ENCODE assay signal across 28 cellular contexts in genomic region chr5:157450024-157450423, GRCh38. TPM values are rescaled to one million over a fixed set of nuclear protein-coding genes. Genes with fewer than 3 reads are reported as not detected.
A peak's percentile ranks its signal among the peaks of the same experiment; 100 is the strongest.
DNase-seq lines count a peak whose midpoint lies in the region; ATAC-seq, FAIRE-seq and TF ChIP-seq lines count a peak whose summit lies in the region.
"Had no signal": no experiment of that assay in that cellular context is flagged by ENCODE, and none has a peak within 500 bp of the region (broad histone marks: within the 10 kb centered on the region; RNA-seq: fewer than 3 reads in every experiment).

No MANE protein-coding gene starts in this region.

- TF ChIP-seq EP300 in K562 (IDR thresholded peaks at IDR 0.05; ENCODE audit: low read length) = no peak

- H3K9me1 ChIP-seq in K562 (ENCODE audit: control insufficient read depth, insufficient read depth, low read length) = no peaks in the 10 kb centered on the region

- no peak overlapping the region for H3K9ac ChIP-seq in K562 (ENCODE audit: insufficient read depth in 1 of 2, low read depth in 2 of 2, low read length in 2 of 2)
- H3K9ac ChIP-seq in parathyroid adenoma = no peak overlapping the region
- H3K9ac ChIP-seq: BLaER1 treated with 17β-estradiol and CSF1 and Interleukin-3, amounts not matched to agents 10 nM and 100 nM; SK-N-SH had no signal

- no peaks in the 10 kb centered on the region for H4K20me1 ChIP-seq in K562 (replicated peaks; ENCODE audit: control insufficient read depth, insufficient read depth, low read length)
- H4K20me1 ChIP-seq: BLaER1 treated with 17β-estradiol and CSF1 and Interleukin-3, amounts not matched to agents 10 nM and 100 nM had no signal

- TF ChIP-seq POLR2A in K562 (conservative IDR thresholded peaks at IDR 0.05) = no peak

- intact Hi-C loops in K562 (cut with micrococcal nuclease) = no loop called here

- BruUV-seq in K562 (replicated peaks; lab: Mats Ljungman, UMichigan) = no TSS peak

- H3K27me3 ChIP-seq in HAP-1 (ENCODE audit: low read depth) = no peaks in the 10 kb centered on the region
- peaks cover 3 to 31% of the 10 kb centered on the region in 2 experiments; a peak in 3 of 5 replicates for H3K27me3 ChIP-seq in K562 (ENCODE audit: control insufficient read depth in 2 of 2, insufficient read depth in 2 of 2, low read length in 2 of 2)
- no peaks in the 10 kb centered on the region for H3K27me3 ChIP-seq in parathyroid adenoma (ENCODE audit: control insufficient read depth, insufficient read depth, low read length)
- H3K27me3 ChIP-seq: BLaER1 treated with 17β-estradiol and CSF1 and Interleukin-3, amounts not matched to agents 10 nM and 100 nM had no signal

- H3K4me2 ChIP-seq in K562 (ENCODE audit: insufficient read depth, low read length) (no peak overlapping the region), parathyroid adenoma (ENCODE audit: low read length) (no peak overlapping the region)
- H3K4me2 ChIP-seq: BLaER1 treated with 17β-estradiol and CSF1 and Interleukin-3, amounts not matched to agents 10 nM and 100 nM; SK-N-SH had no signal

- TF ChIP-seq CTCF in K562 (IDR thresholded peaks at IDR 0.05 in 2 of 3, conservative IDR thresholded peaks at IDR 0.05 in 1 of 3; ENCODE audit: insufficient read depth in 2 of 3, low read depth in 1 of 3, low read length in 3 of 3) (no peak), parathyroid adenoma (IDR thresholded peaks at IDR 0.05) (no peak)

- H3K4me1 ChIP-seq in HAP-1 = peaks cover 16% of the 10 kb centered on the region
- H3K4me1 ChIP-seq in K562 (replicated peaks in 1 of 2; ENCODE audit: control insufficient read depth in 2 of 2, insufficient read depth in 2 of 2, low read length in 2 of 2) = peaks cover 0 to 4% of the 10 kb centered on the region in 2 experiments; a peak in 2 of 5 replicates
- H3K4me1 ChIP-seq in parathyroid adenoma = peaks cover 2% of the 10 kb centered on the region

- FAIRE-seq in K562 (lab: Jason Lieb, UNC) = no peak
- FAIRE-seq: A204.1, GM12878, HTR-8/SVneo, RCC 7860 had no signal

- H2AFZ ChIP-seq in K562 (ENCODE audit: low read depth, low read length) = no peak overlapping the region
- H2AFZ ChIP-seq in parathyroid adenoma = peak overlapping the region; percentile 70

- ATAC-seq in K562 (no peak), HG02571 (IDR thresholded peaks at IDR 0.05; ENCODE audit: unreplicated experiment) (no peak)

- H3K9me3 ChIP-seq in HAP-1 (no peaks in the 10 kb centered on the region), K562 (replicated peaks; ENCODE audit: control insufficient read depth, insufficient read depth, low read depth, low read length) (no peaks in the 10 kb centered on the region), parathyroid adenoma (ENCODE audit: control insufficient read depth, low read length) (no peaks in the 10 kb centered on the region)
- H3K9me3 ChIP-seq: BLaER1 treated with 17β-estradiol and CSF1 and Interleukin-3, amounts not matched to agents 10 nM and 100 nM; SK-N-SH had no signal

- no peaks in the 10 kb centered on the region for H3K79me2 ChIP-seq in K562 (ENCODE audit: control insufficient read depth, insufficient read depth, low read length)
- no peaks in the 10 kb centered on the region for H3K79me2 ChIP-seq in parathyroid adenoma

- POLR2A ChIA-PET in K562 (lab: Yijun Ruan, JAX) = no interaction called here

- WGBS in K562 (ENCODE audit: insufficient coverage, low coverage, missing lambda C conversion rate) = 0% methylated on average over 3 of the region's 3 CpGs

- CTCF ChIA-PET in K562 (lab: Yijun Ruan, JAX; ENCODE audit: low intra/inter-chr PET ratio) = no interaction called here

- in situ Hi-C loops in HAP-1 (cut with MboI; ENCODE audit: low sequenced_read_pairs) (no loop called here), K562 (cut with MboI) (no loop called here)

- H3K27ac ChIP-seq in K562 (ENCODE audit: extremely low read depth, low read depth, low read length) = no peak overlapping the region
- H3K27ac ChIP-seq in parathyroid adenoma = no peak overlapping the region
- peak overlapping the region; percentile 70 for H3K27ac ChIP-seq in substantia nigra (ENCODE audit: low read depth, low read length, poor library complexity, severe bottlenecking)
- H3K27ac ChIP-seq: BLaER1 treated with 17β-estradiol and CSF1 and Interleukin-3, amounts not matched to agents 10 nM and 100 nM had no signal

- no peaks in the 10 kb centered on the region for H3K36me3 ChIP-seq in HAP-1 (replicated peaks)
- H3K36me3 ChIP-seq in K562 (ENCODE audit: control insufficient read depth, insufficient read depth, low read length) = no peaks in the 10 kb centered on the region
- no peaks in the 10 kb centered on the region for H3K36me3 ChIP-seq in parathyroid adenoma (ENCODE audit: control insufficient read depth, insufficient read depth, low read length)
- H3K36me3 ChIP-seq: BLaER1 treated with 17β-estradiol and CSF1 and Interleukin-3, amounts not matched to agents 10 nM and 100 nM had no signal

- H3K4me3 ChIP-seq in HAP-1 (no peak overlapping the region), K562 (no peak overlapping the region), parathyroid adenoma (ENCODE audit: low read depth, low read length) (no peak overlapping the region)
- H3K4me3 ChIP-seq: BLaER1 treated with 17β-estradiol and CSF1 and Interleukin-3, amounts not matched to agents 10 nM and 100 nM; GM12878 had no signal

- no peak for TF ChIP-seq RAD21 in K562 (CRISPR knock-in tag; conservative IDR thresholded peaks at IDR 0.05 in 1 of 2, IDR thresholded peaks at IDR 0.05 in 1 of 2)

- peak; percentile 71 to 85 for DNase-seq in HAP-1 (ENCODE audit: low spot score in 2 of 2)
- no peak for DNase-seq in K562 (ENCODE audit: extremely low read depth in 1 of 4, low spot score in 3 of 4)
- DNase-seq in substantia nigra (lab: John Stamatoyannopoulos, UW) = no peak
- DNase-seq in amygdala (lab: John Stamatoyannopoulos, UW) = no peak
- no peak for DNase-seq in DMS153 treated with DMSO at 0.1 percent for 48 hours (lab: John Stamatoyannopoulos, UW; ENCODE audit: unreplicated experiment)
- DNase-seq: AML-193; CD4-positive, alpha-beta T cell; DMS79; EL; GDM1; KBM-7; MV-4-11; NCI-H1105; NCI-H1436 treated with DMSO at 0.1 percent for 48 hours; NCI-H187 treated with DMSO at 0.1 percent for 48 hours; NCI-H2107; NCI-H524 treated with DMSO at 0.1 percent for 48 hours; NCI-H774 had no signal

TF ChIP-seq in K562, 482 proteins besides CTCF, POLR2A, EP300 and RAD21:
- TF ChIP-seq ZNF239 (CRISPR knock-in tag; IDR thresholded peaks at IDR 0.05) (peak; percentile 91), ARID2 (IDR thresholded peaks at IDR 0.05) (no peak)

RNA-seq across cellular contexts. Expression of gene NIPAL4, which starts 10.0 kb away (rescaled TPM):
- not detected in 2 replicates for total RNA-seq in K562 (2011; cell fraction: chromatin; rRNA removed; ENCODE audit: low replicate concordance)
- not detected in 2 replicates for total RNA-seq in K562 (2011; cell fraction: nucleolus; rRNA removed)
- total RNA-seq in K562 (2011; cell fraction: nucleoplasm; rRNA removed) = not detected in 2 replicates
- total RNA-seq in K562 (2014; rRNA removed) (not detected in 2 replicates), K562 (2014; rRNA removed; fragmentation: Illumina TruSeq; extraction: Trizol) (not detected in 2 replicates), K562 (2015; rRNA removed; fragmentation: Illumina TruSeq; extraction: Trizol) (not detected in 2 replicates), K562 (2021) (not detected in 2 replicates)
- polyA plus RNA-seq in K562 (2011; rRNA removed) (not detected in 2 replicates), K562 (2014; fragmentation: Illumina TruSeq; extraction: Trizol) (not detected in 2 replicates), K562 (2014; fragmentation: Nextera tagmentation; extraction: Ambion mirVana) (not detected), K562 (2014; rRNA removed) (not detected in 2 replicates)
- not detected in 2 replicates for polyA plus RNA-seq in K562 (2011; cell fraction: cytosol; rRNA removed)
- polyA plus RNA-seq in K562 (2011; cell fraction: nucleus; rRNA removed) = not detected in 2 replicates
- polyA plus RNA-seq in K562 (2012) = not detected in 2 replicates
- not detected in 2 replicates for polyA minus RNA-seq in K562 (2011; rRNA and poly(A)+ RNA removed)
- polyA minus RNA-seq in K562 (2011; cell fraction: cytosol; rRNA and poly(A)+ RNA removed) = not detected in 2 replicates
- not detected in 2 replicates for polyA minus RNA-seq in K562 (2011; cell fraction: nucleus; rRNA and poly(A)+ RNA removed)
- total RNA-seq: H4, LHCN-M2 had no signal

Comparison
In these comparisons a context has a peak if more than half of its experiments do, and no peak if none do; other contexts are left out.
1. DNase-seq: peak in HAP-1 (2 of 2); none in K562 (0 of 4), substantia nigra (0 of 49), amygdala (0 of 56) and DMS153 treated with DMSO at 0.1 percent for 48 hours (single experiment).